Comparison of ENCODE assay signal across 18 cellular contexts in the genomic region with DNA sequence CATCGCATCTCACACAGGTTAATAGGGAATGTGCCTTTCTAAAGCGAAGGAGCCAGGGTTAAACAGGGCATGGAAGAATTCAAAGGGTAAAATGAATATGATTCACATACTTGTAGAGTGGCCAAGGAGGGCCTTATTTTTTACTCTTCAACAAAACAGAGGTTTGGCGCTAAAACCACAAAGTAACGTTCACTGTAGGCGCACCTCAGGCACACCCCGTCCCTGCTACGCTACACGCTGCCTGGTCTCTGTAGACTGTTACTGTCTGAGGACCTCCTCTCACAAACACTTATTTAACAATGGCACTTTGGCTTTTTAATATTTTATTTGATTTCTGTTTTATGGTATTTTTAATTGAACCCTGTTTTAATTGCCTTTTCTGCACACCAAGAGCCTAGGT.
DNase-seq lines count a peak whose midpoint lies in the region; ATAC-seq and TF ChIP-seq lines count a peak whose summit lies in the region.
"Had no signal": no experiment of that assay in that cellular context is flagged by ENCODE, and none has a peak within 500 bp of the region (broad histone marks: within the 10 kb centered on the region; RNA-seq: fewer than 3 reads in every experiment).

No MANE protein-coding gene starts in this region.

- H3K9me3 ChIP-seq in CD4-positive, alpha-beta T cell (ENCODE audit: control insufficient read depth, low read length) = no peaks in the 10 kb centered on the region
- no peaks in the 10 kb centered on the region for H3K9me3 ChIP-seq in CD4-positive, alpha-beta memory T cell (ENCODE audit: control insufficient read depth in 1 of 2, low read length in 2 of 2)
- H3K9me3 ChIP-seq in T-helper 17 cell (ENCODE audit: control insufficient read depth, low read length, poor library complexity, severe bottlenecking) = no peaks in the 10 kb centered on the region
- H3K9me3 ChIP-seq: BE2C had no signal

- H3K27ac Mint-ChIP-seq in CD4-positive, alpha-beta T cell = peak overlapping the region; percentile 7
- H3K27ac Mint-ChIP-seq in CD4-positive, alpha-beta memory T cell = peak overlapping the region; percentile 21 to 92 (median 85)
- peak overlapping the region; percentile 77 for H3K27ac Mint-ChIP-seq in T-helper 17 cell
- H3K27ac Mint-ChIP-seq in effector memory CD8-positive, alpha-beta T cell = peak overlapping the region; percentile 89 to 95

- H3K9me3 Mint-ChIP-seq in CD4-positive, alpha-beta T cell = no peaks in the 10 kb centered on the region
- peaks cover 0 to 3% (median 0%) of the 10 kb centered on the region in 8 donors for H3K9me3 Mint-ChIP-seq in CD4-positive, alpha-beta memory T cell
- H3K9me3 Mint-ChIP-seq in effector memory CD8-positive, alpha-beta T cell = no peaks in the 10 kb centered on the region

- peak in 1 of 10 experiments; percentile 25 for DNase-seq in CD4-positive, alpha-beta T cell
- DNase-seq in CD4-positive, alpha-beta memory T cell = peak in 3 of 5 donors; percentile 34 to 40 (median 36)
- DNase-seq in T-helper 17 cell = no peak
- peak; percentile 50 to 56 (median 53) for DNase-seq in effector memory CD8-positive, alpha-beta T cell
- DNase-seq in NK-92 (lab: John Stamatoyannopoulos, UW; ENCODE audit: unreplicated experiment) = no peak
- DNase-seq in UCSD-AML1 (lab: John Stamatoyannopoulos, UW; ENCODE audit: unreplicated experiment) = no peak
- DNase-seq: BE2C; DMS153; GOT3; IMR-90; MV-4-11; NCI-H1436; NCI-H2081; NCI-H345; NCI-H526 treated with DMSO at 0.1 percent for 48 hours; NK-92 treated with Interleukin-12 subunit alpha and Interleukin-12 subunit beta, amount 100 ng/mL, for 24 hours; OCI-M1 had no signal

- H3K4me3 ChIP-seq in CD4-positive, alpha-beta memory T cell (ENCODE audit: low read length in 2 of 2) = no peak overlapping the region

- H3K27ac ChIP-seq in CD4-positive, alpha-beta T cell (ENCODE audit: low read depth, low read length) = no peak overlapping the region
- no peak overlapping the region for H3K27ac ChIP-seq in CD4-positive, alpha-beta memory T cell (ENCODE audit: low read depth, low read length)

- intact Hi-C loops in CD4-positive, alpha-beta T cell (cut with DNase I, micrococcal nuclease) = no loop called here
- intact Hi-C loops in CD4-positive, alpha-beta memory T cell (cut with micrococcal nuclease) = no loop called here

- no peaks in the 10 kb centered on the region for H3K27me3 Mint-ChIP-seq in CD4-positive, alpha-beta T cell
- H3K27me3 Mint-ChIP-seq in CD4-positive, alpha-beta memory T cell = no peaks in the 10 kb centered on the region
- H3K27me3 Mint-ChIP-seq in T-helper 17 cell = no peaks in the 10 kb centered on the region
- H3K27me3 Mint-ChIP-seq in effector memory CD8-positive, alpha-beta T cell = no peaks in the 10 kb centered on the region

- no peaks in the 10 kb centered on the region for H3K4me1 ChIP-seq in CD4-positive, alpha-beta memory T cell (ENCODE audit: insufficient read depth, low read length)

- CTCF ChIA-PET in CD4-positive, alpha-beta T cell (lab: Charles Lee) = no interaction called here
- CTCF ChIA-PET in CD4-positive, alpha-beta memory T cell (lab: Charles Lee; ENCODE audit: partially characterized antibody) = interaction anchor here (1.3 kb wide), 1 partner anchor 15 kb away, joined by 3 read pairs; no protein-coding TSS in a partner anchor

- H3K4me3 Mint-ChIP-seq in CD4-positive, alpha-beta T cell = no peak overlapping the region
- H3K4me3 Mint-ChIP-seq in CD4-positive, alpha-beta memory T cell = peak overlapping the region; percentile 31 to 74 (median 67)
- H3K4me3 Mint-ChIP-seq in T-helper 17 cell = peak overlapping the region; percentile 78
- peak overlapping the region; percentile 71 to 74 for H3K4me3 Mint-ChIP-seq in effector memory CD8-positive, alpha-beta T cell

- no peaks in the 10 kb centered on the region for H3K27me3 ChIP-seq in CD4-positive, alpha-beta T cell (ENCODE audit: control insufficient read depth, insufficient read depth, low read length)
- no peaks in the 10 kb centered on the region for H3K27me3 ChIP-seq in CD4-positive, alpha-beta memory T cell (ENCODE audit: insufficient read depth, low read length)
- H3K27me3 ChIP-seq: BE2C had no signal

- POLR2A ChIA-PET in CD4-positive, alpha-beta T cell (lab: Charles Lee) = no interaction called here
- POLR2A ChIA-PET in CD4-positive, alpha-beta memory T cell (lab: Charles Lee; ENCODE audit: partially characterized antibody) = interaction anchor here (0.7 to 2.0 kb wide), 6 partner anchors 12 to 73 kb away, joined by 3 to 8 read pairs (median 4); no protein-coding TSS in a partner anchor

- H3K36me3 Mint-ChIP-seq in CD4-positive, alpha-beta T cell (ENCODE audit: low read depth) = no peaks in the 10 kb centered on the region
- H3K36me3 Mint-ChIP-seq in CD4-positive, alpha-beta memory T cell = no peaks in the 10 kb centered on the region
- H3K36me3 Mint-ChIP-seq in T-helper 17 cell (ENCODE audit: low read depth) = no peaks in the 10 kb centered on the region
- no peaks in the 10 kb centered on the region for H3K36me3 Mint-ChIP-seq in effector memory CD8-positive, alpha-beta T cell (ENCODE audit: insufficient read depth)

- TF ChIP-seq CTCF in CD4-positive, alpha-beta T cell (IDR thresholded peaks at IDR 0.05) = no peak

- ATAC-seq in CD4-positive, alpha-beta T cell (ENCODE audit: poor library complexity) = peak; percentile 78
- ATAC-seq in T-helper 17 cell = peak; percentile 83
- peak; percentile 98 for ATAC-seq in effector memory CD8-positive, alpha-beta T cell (replicated peaks)
- no peak for ATAC-seq in GM19455 (IDR thresholded peaks at IDR 0.05; ENCODE audit: unreplicated experiment)

- H3K36me3 ChIP-seq in CD4-positive, alpha-beta memory T cell (ENCODE audit: insufficient read depth, low read length) = no peaks in the 10 kb centered on the region
- H3K36me3 ChIP-seq: BE2C had no signal

- peaks cover 5% of the 10 kb centered on the region for H3K4me1 Mint-ChIP-seq in CD4-positive, alpha-beta T cell (ENCODE audit: low read depth)
- peaks cover 5 to 12% (median 7%) of the 10 kb centered on the region in 4 donors for H3K4me1 Mint-ChIP-seq in CD4-positive, alpha-beta memory T cell
- H3K4me1 Mint-ChIP-seq in T-helper 17 cell = peaks cover 7% of the 10 kb centered on the region
- H3K4me1 Mint-ChIP-seq in effector memory CD8-positive, alpha-beta T cell (ENCODE audit: low read depth in 2 of 2) = peaks cover 27 to 34% of the 10 kb centered on the region in 2 donors

Comparison
In these comparisons a context has a peak if more than half of its experiments do, and no peak if none do; other contexts are left out.
1. DNase-seq: peak in CD4-positive, alpha-beta memory T cell (3 of 5) and effector memory CD8-positive, alpha-beta T cell (3 of 3); none in T-helper 17 cell (0 of 3), NK-92 (single experiment) and UCSD-AML1 (single experiment).
2. H3K27ac Mint-ChIP-seq: peak in every context shown above with its lines; median percentile 92 in effector memory CD8-positive, alpha-beta T cell; 85 in CD4-positive, alpha-beta memory T cell; 77 in T-helper 17 cell; 7 in CD4-positive, alpha-beta T cell.